In the genomic region with DNA sequence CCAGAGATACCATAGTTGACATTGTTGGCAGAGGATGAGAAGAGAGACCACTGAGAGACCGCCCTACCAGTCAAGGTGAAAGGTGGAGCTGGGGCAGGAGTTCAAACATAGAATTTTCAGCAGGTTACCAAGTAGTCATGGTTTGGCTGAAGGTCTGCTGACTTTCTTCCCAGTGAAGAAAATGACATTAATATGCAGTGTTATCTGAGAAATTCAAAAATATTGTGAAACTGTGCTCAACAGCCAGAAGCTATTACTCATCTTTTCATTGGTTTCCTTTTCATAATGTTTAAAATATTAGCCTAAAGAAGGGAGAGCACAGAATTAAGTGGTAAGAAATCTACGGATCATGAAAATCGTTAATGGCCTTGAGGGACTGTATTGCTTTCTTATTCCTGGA, we compare ENCODE assay signal across 23 cellular contexts.
"Had no signal": no experiment of that assay in that cellular context is flagged by ENCODE, and none has a peak within 500 bp of the region (broad histone marks: within the 10 kb centered on the region; RNA-seq: fewer than 3 reads in every experiment).

No MANE protein-coding gene starts in this region.

- ATAC-seq: activated CD4-positive, alpha-beta T cell treated with anti-CD3 and anti-CD28 coated beads for 36 hours; activated T-helper 17 cell treated with anti-CD3 and anti-CD28 coated beads, Interleukin-2, amount 50 U/mL, for 72 hours; foreskin keratinocyte; lower lobe of right lung; T-helper 17 cell; upper lobe of right lung had no signal

- H3K27ac Mint-ChIP-seq: activated B cell treated with CpG ODN at 0.5 μM for 24 hours; activated CD4-positive, alpha-beta T cell treated with anti-CD3 and anti-CD28 coated beads for 36 hours; activated naive CD8-positive, alpha-beta T cell; activated T-cell treated with anti-CD3 and anti-CD28 coated beads, Interleukin-2, amount 50 U/mL, for 24 hours; activated T-helper 17 cell treated with anti-CD3 and anti-CD28 coated beads, Interleukin-2, amount 50 U/mL, for 72 hours; immature natural killer cell; naive B cell; T-helper 17 cell had no signal

- H3K9me3 Mint-ChIP-seq: activated B cell treated with CpG ODN at 0.5 μM for 24 hours; activated T-cell treated with anti-CD3 and anti-CD28 coated beads, Interleukin-2, amount 50 U/mL, for 24 hours; activated T-helper 17 cell treated with anti-CD3 and anti-CD28 coated beads, Interleukin-2, amount 50 U/mL, for 72 hours; immature natural killer cell; neural crest cell had no signal

- H3K4me1 ChIP-seq: foreskin keratinocyte had no signal

- H3K9me3 ChIP-seq: lower lobe of right lung, thyroid gland, upper lobe of right lung had no signal

- H3K36me3 ChIP-seq: lower lobe of right lung, thyroid gland, upper lobe of right lung had no signal

- H3K4me1 Mint-ChIP-seq: activated B cell treated with CpG ODN at 0.5 μM for 24 hours; activated CD4-positive, alpha-beta T cell treated with anti-CD3 and anti-CD28 coated beads for 36 hours; activated T-helper 17 cell treated with anti-CD3 and anti-CD28 coated beads, Interleukin-2, amount 50 U/mL, for 72 hours; immature natural killer cell; naive B cell; T-helper 17 cell had no signal

- DNase-seq: activated B cell treated with CpG ODN at 0.5 μM for 24 hours; activated CD4-positive, alpha-beta T cell treated with anti-CD3 and anti-CD28 coated beads for 36 hours; activated CD4-positive, alpha-beta T cell treated with anti-CD3 and anti-CD28 coated beads, Interleukin-2, amount 50 U/mL, for 4 hours; activated CD8-positive, alpha-beta memory T cell treated with anti-CD3 and anti-CD28 coated beads for 24 hours; activated CD8-positive, alpha-beta memory T cell treated with anti-CD3 and anti-CD28 coated beads, Interleukin-2, amount 50 U/mL, for 4 hours; activated naive CD4-positive, alpha-beta T cell; activated T-cell treated with anti-CD3 and anti-CD28 coated beads, Interleukin-2, amount 50 U/mL, for 24 hours; immature natural killer cell; kidney glomerular epithelial cell; lower lobe of right lung; naive B cell; occipital lobe; stimulated activated CD4-positive, alpha-beta T cell treated with anti-CD3 and anti-CD28 coated beads, Interleukin-4, amount 100 ng/mL, for 24 hours; stimulated activated naive CD4-positive, alpha-beta T cell treated with Interleukin-2 at 50 U/mL for 16 hours; SW 1271; T-helper 17 cell; thyroid gland; upper lobe of right lung had no signal

- H3K27ac ChIP-seq: epithelial cell of prostate, foreskin keratinocyte, lower lobe of right lung, thyroid gland, upper lobe of right lung had no signal

- H3K36me3 Mint-ChIP-seq: activated naive CD8-positive, alpha-beta T cell; immature natural killer cell; naive B cell had no signal

- H3K4me3 ChIP-seq: lower lobe of right lung, thyroid gland, upper lobe of right lung had no signal

- H3K4me3 Mint-ChIP-seq: activated B cell treated with CpG ODN at 0.5 μM for 24 hours; activated CD4-positive, alpha-beta T cell treated with anti-CD3 and anti-CD28 coated beads for 36 hours; activated naive CD8-positive, alpha-beta T cell; activated T-cell treated with anti-CD3 and anti-CD28 coated beads, Interleukin-2, amount 50 U/mL, for 24 hours; activated T-helper 17 cell treated with anti-CD3 and anti-CD28 coated beads, Interleukin-2, amount 50 U/mL, for 72 hours; immature natural killer cell; naive B cell; neural crest cell; T-helper 17 cell had no signal

- H3K27me3 ChIP-seq: thyroid gland, upper lobe of right lung had no signal
